ENCODE assay signal across 34 cellular contexts in genomic region chr7:139159900-139160675, GRCh38. TPM values are rescaled to one million over a fixed set of nuclear protein-coding genes. Genes with fewer than 3 reads are reported as not detected.
DNase-seq lines count a peak whose midpoint lies in the region; ATAC-seq, FAIRE-seq and TF ChIP-seq lines count a peak whose summit lies in the region.
"Had no signal": no experiment of that assay in that cellular context is flagged by ENCODE, and none has a peak within 500 bp of the region (broad histone marks: within the 10 kb centered on the region; RNA-seq: fewer than 3 reads in every experiment).

No MANE protein-coding gene starts in this region.

- H4K8ac ChIP-seq in H1 (ENCODE audit: extremely low read depth, insufficient read depth, low read length) = no peak overlapping the region

- no peaks in the 10 kb centered on the region for H3K27me3 Mint-ChIP-seq in neural crest cell (ENCODE audit: low read depth)
- H3K27me3 Mint-ChIP-seq: activated naive CD8-positive, alpha-beta T cell; IgD-negative memory B cell; naive thymus-derived CD8-positive, alpha-beta T cell had no signal

- no peak overlapping the region for H3K4me2 ChIP-seq in H1 (ENCODE audit: insufficient read depth in 1 of 2, low read depth in 2 of 2, low read length in 2 of 2)
- H3K4me2 ChIP-seq: BLaER1 had no signal

- H3K4me1 ChIP-seq in H1 (replicated peaks in 1 of 4; ENCODE audit: control insufficient read depth in 3 of 4, insufficient read depth in 4 of 4, low read length in 3 of 4) = no peaks in the 10 kb centered on the region
- H3K4me1 ChIP-seq: BLaER1, prostate gland, sigmoid colon, transverse colon had no signal

- no peaks in the 10 kb centered on the region for H4K20me1 ChIP-seq in H1 (replicated peaks in 1 of 2; ENCODE audit: control insufficient read depth in 1 of 2, insufficient read depth in 2 of 2, low read length in 2 of 2)
- H4K20me1 ChIP-seq: BLaER1 had no signal

- no peak overlapping the region for H3K4ac ChIP-seq in H1 (replicated peaks; ENCODE audit: insufficient read length, low read depth, low read length)

- TF ChIP-seq CTCF in H1 (IDR thresholded peaks at IDR 0.05; ENCODE audit: control extremely low read depth in 1 of 3, insufficient read depth in 1 of 3, low read depth in 1 of 3, low read length in 3 of 3) (no peak), neural crest cell (conservative IDR thresholded peaks at IDR 0.05) (no peak)

- no peak overlapping the region for H2AFZ ChIP-seq in H1 (ENCODE audit: low read length)

- H3K4me3 ChIP-seq in H1 (ENCODE audit: extremely low read depth in 1 of 4, insufficient read depth in 2 of 4, low read depth in 3 of 4, low read length in 4 of 4) = no peak overlapping the region
- H3K4me3 ChIP-seq: BLaER1, cardiac muscle cell, prostate gland, sigmoid colon, transverse colon had no signal

- H3K4me1 Mint-ChIP-seq in neural crest cell = peaks cover 9% of the 10 kb centered on the region
- H3K4me1 Mint-ChIP-seq: IgD-negative memory B cell; naive thymus-derived CD8-positive, alpha-beta T cell had no signal

- TF ChIP-seq RAD21 in H1 (IDR thresholded peaks at IDR 0.05 in 1 of 2, conservative IDR thresholded peaks at IDR 0.05 in 1 of 2; ENCODE audit: low read depth in 2 of 2, low read length in 2 of 2) = no peak

- H2BK12ac ChIP-seq in H1 (ENCODE audit: low read depth, low read length) = no peak overlapping the region

- no peak overlapping the region for H2BK5ac ChIP-seq in H1 (ENCODE audit: low read depth, low read length)

- H3K56ac ChIP-seq in H1 (replicated peaks; ENCODE audit: insufficient read length, low read depth, low read length) = no peak overlapping the region

- no peak overlapping the region for H3K4me3 Mint-ChIP-seq in neural crest cell
- H3K4me3 Mint-ChIP-seq: activated naive CD8-positive, alpha-beta T cell; naive thymus-derived CD8-positive, alpha-beta T cell had no signal

- FAIRE-seq in H1 (lab: Jason Lieb, UNC) = no peak

- POLR2A ChIA-PET in H1 (lab: Charles Lee; ENCODE audit: partially characterized antibody) = interaction anchor here (0.6 kb wide), 1 partner anchor 40 kb away, joined by 3 read pairs; no protein-coding TSS in a partner anchor

- no peaks in the 10 kb centered on the region for H3K79me1 ChIP-seq in H1 (ENCODE audit: low read depth, low read length)

- ATAC-seq in HG02885 (IDR thresholded peaks at IDR 0.05; ENCODE audit: poor library complexity, unreplicated experiment) = no peak
- ATAC-seq: naive thymus-derived CD8-positive, alpha-beta T cell had no signal

- no peak overlapping the region for H3K9ac ChIP-seq in H1 (replicated peaks in 1 of 4; ENCODE audit: extremely low read depth in 1 of 4, low read depth in 3 of 4, low read length in 3 of 4)
- H3K9ac ChIP-seq: BLaER1 had no signal

- H3K27ac ChIP-seq in H1 (ENCODE audit: low read depth, low read length) = no peak overlapping the region
- H3K27ac ChIP-seq: BLaER1, cardiac muscle cell, epithelial cell of prostate, prostate gland, sigmoid colon, transverse colon, WERI-Rb-1 had no signal

- intact Hi-C loops in posterior vena cava (cut with DNase I) = no loop called here

- H3K36me3 ChIP-seq in H1 (ENCODE audit: control insufficient read depth in 2 of 4, insufficient read depth in 4 of 4, low read length in 3 of 4) = no peaks in the 10 kb centered on the region; a peak in 1 of 8 replicates
- H3K36me3 ChIP-seq: cardiac muscle cell, prostate gland, transverse colon, WERI-Rb-1 had no signal

- H3K14ac ChIP-seq in H1 (ENCODE audit: insufficient read length) = no peak overlapping the region

- no peak overlapping the region for H2BK120ac ChIP-seq in H1 (replicated peaks; ENCODE audit: low read depth, low read length)

- no peaks in the 10 kb centered on the region for H3K79me2 ChIP-seq in H1 (ENCODE audit: control insufficient read depth in 1 of 2, insufficient read depth in 2 of 2, low read length in 2 of 2)

- H3K27me3 ChIP-seq in H1 (replicated peaks in 1 of 4; ENCODE audit: control insufficient read depth in 3 of 4, extremely low read depth in 1 of 4, insufficient read depth in 3 of 4, low read length in 3 of 4) = no peaks in the 10 kb centered on the region
- H3K27me3 ChIP-seq: BLaER1, cardiac muscle cell, sigmoid colon, transverse colon had no signal

- peaks cover 16% of the 10 kb centered on the region for H3K36me3 Mint-ChIP-seq in neural crest cell (ENCODE audit: low read depth)

- no peak overlapping the region for H3K23ac ChIP-seq in H1 (ENCODE audit: insufficient read length)

- H2BK20ac ChIP-seq in H1 (ENCODE audit: low read length) = no peak overlapping the region

- H3K18ac ChIP-seq in H1 (ENCODE audit: extremely low read depth, low read length) = no peak overlapping the region

- TF ChIP-seq EP300 in H1 (IDR thresholded peaks at IDR 0.05; ENCODE audit: borderline replicate concordance in 1 of 2, low read depth in 2 of 2, low read length in 2 of 2) = no peak

- no peak overlapping the region for H4K5ac ChIP-seq in H1 (ENCODE audit: insufficient read length, low read depth, low read length)

- no peaks in the 10 kb centered on the region for H3K9me3 Mint-ChIP-seq in neural crest cell
- H3K9me3 Mint-ChIP-seq: IgD-negative memory B cell had no signal

- no peak overlapping the region for H4K91ac ChIP-seq in H1 (replicated peaks; ENCODE audit: insufficient read length, low read length)

- no peak overlapping the region for H2BK15ac ChIP-seq in H1 (ENCODE audit: low read length)

- no peak for TF ChIP-seq POLR2A in H1 (IDR thresholded peaks at IDR 0.05; ENCODE audit: control extremely low read depth in 1 of 2, low read depth in 2 of 2, low read length in 2 of 2)

- H3K23me2 ChIP-seq in H1 (ENCODE audit: low read depth, low read length) = no peaks in the 10 kb centered on the region

- CTCF ChIA-PET in H1 (lab: Charles Lee; ENCODE audit: partially characterized antibody) = no interaction called here

- H2AK5ac ChIP-seq in H1 (ENCODE audit: low read depth, low read length) = no peak overlapping the region

- peak; percentile 14 for DNase-seq in EH (ENCODE audit: low read depth)
- peak; percentile 13 for DNase-seq in M059J (ENCODE audit: low read depth)
- no peak for DNase-seq in H1 (ENCODE audit: low read depth in 1 of 2, low spot score in 2 of 2)
- no peak for DNase-seq in neural crest cell (ENCODE audit: low read depth, low spot score)
- no peak for DNase-seq in HCEC 1CT
- DNase-seq in posterior vena cava (ENCODE audit: low spot score) = no peak
- no peak for DNase-seq in Kasumi-1 (lab: John Stamatoyannopoulos, UW)
- DNase-seq: activated CD4-positive, alpha-beta T cell treated with anti-CD3 and anti-CD28 coated beads for 4 hours; activated CD8-positive, alpha-beta memory T cell treated with anti-CD3 and anti-CD28 coated beads for 24 hours; activated effector memory CD4-positive, alpha-beta T cell treated with Interleukin-2 at 50 U/mL for 16 hours; aorta; cortex of kidney; DMS53; effector memory CD4-positive, alpha-beta T cell; GF-D8; head of caudate nucleus; kidney; naive thymus-derived CD8-positive, alpha-beta T cell; NCI-H2029; NCI-H510A treated with DMSO at 0.1 percent for 48 hours; nucleus accumbens; sigmoid colon; stimulated activated CD4-positive, alpha-beta T cell treated with anti-CD3 and anti-CD28 coated beads, Interleukin-12 subunit alpha, Interleukin-12 subunit beta, amount 100 ng/mL, for 4 hours; stimulated activated CD4-positive, alpha-beta T cell treated with anti-CD3 and anti-CD28 coated beads, Interleukin-2, amount 100 ng/mL, for 48 hours; T1000; transverse colon; WERI-Rb-1 had no signal

- no peaks in the 10 kb centered on the region for H3K9me3 ChIP-seq in H1 (ENCODE audit: insufficient read depth in 2 of 2, low read depth in 1 of 2, low read length in 1 of 2)
- H3K9me3 ChIP-seq: prostate gland, sigmoid colon, transverse colon had no signal

- H3K27ac Mint-ChIP-seq in neural crest cell (ENCODE audit: unreplicated experiment) = peak overlapping the region; percentile 23
- H3K27ac Mint-ChIP-seq: activated naive CD8-positive, alpha-beta T cell; IgD-negative memory B cell; naive thymus-derived CD8-positive, alpha-beta T cell had no signal

- 91% methylated on average over 10 of the region's 10 CpGs; no CpG with 5 or more reads in 1 of the 2 experiments for WGBS in H1 (ENCODE audit: extremely low coverage in 1 of 2, insufficient coverage in 1 of 2, insufficient read length in 1 of 2, insufficient replicate concordance in 2 of 2, low coverage in 1 of 2, low lambda C conversion rate in 2 of 2, missing lambda C conversion rate in 1 of 2), 2 experiments

TF ChIP-seq in H1, 55 proteins besides CTCF, POLR2A, EP300 and RAD21:
- TF ChIP-seq USF2 (IDR thresholded peaks at IDR 0.05; ENCODE audit: low read length) = no peak
- TF ChIP-seq CEBPB (IDR thresholded peaks at IDR 0.05; ENCODE audit: low read depth, low read length) = peak; percentile 58; the same call in 1 of the 2 replicates

RNA-seq across cellular contexts. Expression of gene ZC3HAV1, which starts 50.6 kb away (rescaled TPM):
- 51.3 and 73.1 TPM in 2 replicates for total RNA-seq in M059J (2014; rRNA removed; shearing (Covaris generic))
- total RNA-seq in H1 (2021; fragmentation: NEBNext Ultra II Directional; extraction: Animal tissue kit (Norgen Biotek cat#: 25700)) = 43.4 and 44.3 TPM in 2 replicates
- 15.6 and 22.5 TPM in 2 replicates for polyA plus RNA-seq in H1 (2011; rRNA removed)
- polyA plus RNA-seq in H1 (2011; cell fraction: cytosol; rRNA removed) = 15.0 TPM
- 29.6 TPM for polyA plus RNA-seq in H1 (2011; cell fraction: nucleus; rRNA removed)
- 16.6 to 21.1 TPM (median 18.3 TPM) in 4 replicates for polyA plus RNA-seq in H1 (2012, experiment 1 of 2)
- 1.9 TPM for polyA plus RNA-seq in H1 (2012, experiment 2 of 2)
- 34.4 TPM for polyA plus RNA-seq in H1 (2013, experiment 1 of 2)
- polyA plus RNA-seq in H1 (2013, experiment 2 of 2) = 29.4 TPM
- 37.0 and 42.9 TPM in 2 replicates for polyA minus RNA-seq in H1 (2011; rRNA and poly(A)+ RNA removed)
- polyA minus RNA-seq in H1 (2011; cell fraction: cytosol; rRNA and poly(A)+ RNA removed) = 26.3 TPM
- polyA minus RNA-seq in H1 (2011; cell fraction: nucleus; rRNA and poly(A)+ RNA removed) = 40.8 TPM
- total RNA-seq in neural crest cell (19.6 and 20.5 TPM in 2 replicates), posterior vena cava (10 to 100 TPM; 26.8 TPM)

Comparison
In these comparisons a context has a peak if more than half of its experiments do, and no peak if none do; other contexts are left out.
1. DNase-seq: peak in EH (single experiment) and M059J (single experiment); none in H1 (0 of 2), neural crest cell (single experiment), HCEC 1CT (single experiment), posterior vena cava (single experiment) and Kasumi-1 (0 of 2).